15 cellular contexts compared by ENCODE assay signal in the genomic region with DNA sequence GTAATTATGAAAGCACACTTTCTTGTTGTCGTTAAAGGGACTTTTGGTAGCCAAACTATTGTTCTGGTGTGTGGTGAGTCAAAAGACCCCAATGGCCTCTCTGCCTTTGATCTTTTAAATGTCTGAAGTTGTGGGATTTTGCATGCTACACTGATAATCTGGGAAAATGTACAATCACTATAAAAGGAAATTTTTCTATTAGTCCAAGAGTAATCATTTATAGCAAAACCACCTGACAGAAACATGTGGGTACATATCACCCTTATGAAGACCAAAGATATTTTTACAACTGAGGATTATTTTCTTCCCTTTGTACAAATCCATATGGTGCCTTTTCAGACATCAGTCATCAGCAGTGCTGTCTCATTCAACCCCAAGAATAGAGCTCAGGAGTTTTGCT. TPM values are rescaled to one million over a fixed set of nuclear protein-coding genes. Genes with fewer than 3 reads are reported as not detected.
"Had no signal": no experiment of that assay in that cellular context is flagged by ENCODE, and none has a peak within 500 bp of the region (broad histone marks: within the 10 kb centered on the region; RNA-seq: fewer than 3 reads in every experiment).

No MANE protein-coding gene starts in this region.

- H3K36me3 Mint-ChIP-seq: activated naive CD4-positive, alpha-beta T cell treated with anti-CD3 and anti-CD28 coated beads, Interleukin-2, amount 10 ng/mL, durations not matched to agents 7 days and 5 days; stimulated activated effector memory CD8-positive, alpha-beta T cell treated with anti-CD3 and anti-CD28 coated beads, Interleukin-12 subunit alpha, Interleukin-12 subunit beta, amount 100 ng/mL, for 72 hours had no signal

- H3K9me3 Mint-ChIP-seq: activated naive CD4-positive, alpha-beta T cell treated with anti-CD3 and anti-CD28 coated beads, Interleukin-2, amount 10 ng/mL, durations not matched to agents 7 days and 5 days; immature natural killer cell; neural crest cell; stimulated activated effector memory CD8-positive, alpha-beta T cell treated with anti-CD3 and anti-CD28 coated beads, Interleukin-12 subunit alpha, Interleukin-12 subunit beta, amount 100 ng/mL, for 72 hours; T-helper 2 cell treated with Interferon-gamma antibody and Interleukin-4, amounts not matched to agents 5 μg/mL and 100 μg/mL, for 36 hours had no signal

- H3K27me3 Mint-ChIP-seq: activated naive CD4-positive, alpha-beta T cell treated with anti-CD3 and anti-CD28 coated beads, Interleukin-2, amount 10 ng/mL, durations not matched to agents 7 days and 5 days had no signal

- H3K27ac Mint-ChIP-seq: activated naive CD4-positive, alpha-beta T cell treated with anti-CD3 and anti-CD28 coated beads, Interleukin-2, amount 10 ng/mL, durations not matched to agents 7 days and 5 days; immature natural killer cell; stimulated activated effector memory CD8-positive, alpha-beta T cell treated with anti-CD3 and anti-CD28 coated beads, Interleukin-12 subunit alpha, Interleukin-12 subunit beta, amount 100 ng/mL, for 72 hours; T-helper 2 cell treated with Interferon-gamma antibody and Interleukin-4, amounts not matched to agents 5 μg/mL and 100 μg/mL, for 36 hours had no signal

- H3K4me1 Mint-ChIP-seq: activated naive CD4-positive, alpha-beta T cell treated with anti-CD3 and anti-CD28 coated beads, Interleukin-2, amount 10 ng/mL, durations not matched to agents 7 days and 5 days; stimulated activated effector memory CD8-positive, alpha-beta T cell treated with anti-CD3 and anti-CD28 coated beads, Interleukin-12 subunit alpha, Interleukin-12 subunit beta, amount 100 ng/mL, for 72 hours had no signal

- DNase-seq: activated CD4-positive, alpha-beta T cell treated with anti-CD3 and anti-CD28 coated beads, Interleukin-2, amount 50 U/mL, for 48 hours; activated naive CD4-positive, alpha-beta T cell treated with anti-CD3 and anti-CD28 coated beads, Interleukin-2, amount 10 ng/mL, durations not matched to agents 7 days and 5 days; activated T-cell treated with anti-CD3 and anti-CD28 coated beads, Interleukin-2, amount 50 U/mL, for 1 hour; cortex of kidney; effector CD4-positive, alpha-beta T cell; head of caudate nucleus; immature natural killer cell; stimulated activated CD4-positive, alpha-beta T cell treated with anti-CD3 and anti-CD28 coated beads, Interleukin-12 subunit alpha, Interleukin-12 subunit beta, amount 100 ng/mL, for 4 hours; stimulated activated CD4-positive, alpha-beta T cell treated with anti-CD3 and anti-CD28 coated beads, Interleukin-2, amount 100 ng/mL, for 24 hours had no signal

- ATAC-seq: stimulated activated effector memory CD8-positive, alpha-beta T cell treated with anti-CD3 and anti-CD28 coated beads, Interleukin-12 subunit alpha, Interleukin-12 subunit beta, amount 100 ng/mL, for 72 hours had no signal

- H3K4me3 Mint-ChIP-seq: activated naive CD4-positive, alpha-beta T cell treated with anti-CD3 and anti-CD28 coated beads, Interleukin-2, amount 10 ng/mL, durations not matched to agents 7 days and 5 days; immature natural killer cell; neural crest cell; stimulated activated effector memory CD8-positive, alpha-beta T cell treated with anti-CD3 and anti-CD28 coated beads, Interleukin-12 subunit alpha, Interleukin-12 subunit beta, amount 100 ng/mL, for 72 hours; T-helper 2 cell treated with Interferon-gamma antibody and Interleukin-4, amounts not matched to agents 5 μg/mL and 100 μg/mL, for 36 hours had no signal

RNA-seq across cellular contexts. Expression of gene GREM2, which starts 13.8 kb away (rescaled TPM):
- total RNA-seq: endothelial cell of umbilical vein, osteocyte, pulmonary artery endothelial cell had no signal
- polyA plus RNA-seq: endothelial cell of umbilical vein had no signal
